In genomic region chr11:112453601-112454577, GRCh38 we compare ENCODE assay signal across 10 cellular contexts.
DNase-seq lines count a peak whose midpoint lies in the region; ATAC-seq and TF ChIP-seq lines count a peak whose summit lies in the region.
"Had no signal": no experiment of that assay in that cellular context is flagged by ENCODE, and none has a peak within 500 bp of the region (broad histone marks: within the 10 kb centered on the region; RNA-seq: fewer than 3 reads in every experiment).

No MANE protein-coding gene starts in this region.

- peaks cover 7% of the 10 kb centered on the region for H3K4me1 Mint-ChIP-seq in activated naive CD4-positive, alpha-beta T cell treated with anti-CD3 and anti-CD28 coated beads, Interleukin-2, amount 10 ng/mL, durations not matched to agents 7 days and 5 days

- H3K4me3 ChIP-seq in stomach, result no peak overlapping the region

- H3K27ac ChIP-seq in stomach, result no peak overlapping the region

- DNase-seq in Right ventricle myocardium superior (peak; percentile 53), Right ventricle myocardium inferior (ENCODE audit: missing footprints) (no peak), NCI-H1105 treated with DMSO at 0.1 percent for 48 hours (lab: John Stamatoyannopoulos, UW) (peak; percentile 14), iPS-NIHi7 (ENCODE audit: extremely low spot score) (peak; percentile 77), stomach (peak; percentile 47), GDM1 (lab: John Stamatoyannopoulos, UW) (no peak)
- DNase-seq in activated naive CD4-positive, alpha-beta T cell treated with anti-CD3 and anti-CD28 coated beads, Interleukin-2, amount 10 ng/mL, durations not matched to agents 7 days and 5 days, result peak; percentile 56

- H3K36me3 ChIP-seq in stomach, result no peaks in the 10 kb centered on the region

- no peak overlapping the region for H3K4me3 Mint-ChIP-seq in activated naive CD4-positive, alpha-beta T cell treated with anti-CD3 and anti-CD28 coated beads, Interleukin-2, amount 10 ng/mL, durations not matched to agents 7 days and 5 days
- H3K4me3 Mint-ChIP-seq: dendritic cell treated with granulocyte-macrophage colony-stimulating factor and Interleukin-4, amounts not matched to agents 40 ng/mL and 50 ng/mL, for 4 days; stimulated activated naive CD8-positive, alpha-beta T cell treated with anti-CD3 and anti-CD28 coated beads, Interleukin-15, Interleukin-2, amounts not matched to agents 100 ng/mL and 50 ng/mL, for 24 hours had no signal

- H3K27me3 Mint-ChIP-seq in activated naive CD4-positive, alpha-beta T cell treated with anti-CD3 and anti-CD28 coated beads, Interleukin-2, amount 10 ng/mL, durations not matched to agents 7 days and 5 days, result no peaks in the 10 kb centered on the region
- H3K27me3 Mint-ChIP-seq: dendritic cell treated with granulocyte-macrophage colony-stimulating factor and Interleukin-4, amounts not matched to agents 40 ng/mL and 50 ng/mL, for 4 days; stimulated activated naive CD8-positive, alpha-beta T cell treated with anti-CD3 and anti-CD28 coated beads, Interleukin-15, Interleukin-2, amounts not matched to agents 100 ng/mL and 50 ng/mL, for 24 hours had no signal

- TF ChIP-seq EP300 in stomach (IDR thresholded peaks at IDR 0.05), result no peak

- H3K36me3 Mint-ChIP-seq in activated naive CD4-positive, alpha-beta T cell treated with anti-CD3 and anti-CD28 coated beads, Interleukin-2, amount 10 ng/mL, durations not matched to agents 7 days and 5 days, result no peaks in the 10 kb centered on the region

- CTCF ChIA-PET in activated naive CD4-positive, alpha-beta T cell treated with anti-CD3 and anti-CD28 coated beads, Interleukin-2, amount 10 ng/mL, durations not matched to agents 7 days and 5 days (lab: Charles Lee), result interaction anchor here (0.5 to 3.7 kb wide), 9 partner anchors 11 to 174 kb away, joined by 3 to 17 read pairs (median 3); no protein-coding TSS in a partner anchor

- ATAC-seq in Right ventricle myocardium superior (ENCODE audit: poor library complexity) (peak; percentile 51), Right ventricle myocardium inferior (no peak), HG02981 (IDR thresholded peaks at IDR 0.05; ENCODE audit: unreplicated experiment) (no peak)

- H3K27ac Mint-ChIP-seq in activated naive CD4-positive, alpha-beta T cell treated with anti-CD3 and anti-CD28 coated beads, Interleukin-2, amount 10 ng/mL, durations not matched to agents 7 days and 5 days, result no peak overlapping the region
- H3K27ac Mint-ChIP-seq: dendritic cell treated with granulocyte-macrophage colony-stimulating factor and Interleukin-4, amounts not matched to agents 40 ng/mL and 50 ng/mL, for 4 days; stimulated activated naive CD8-positive, alpha-beta T cell treated with anti-CD3 and anti-CD28 coated beads, Interleukin-15, Interleukin-2, amounts not matched to agents 100 ng/mL and 50 ng/mL, for 24 hours had no signal

- no peak for TF ChIP-seq POLR2A in stomach (IDR thresholded peaks at IDR 0.05)

- peaks cover 0 to 6% (median 2%) of the 10 kb centered on the region in 4 donors for H3K4me1 ChIP-seq in stomach

- WGBS in stomach, 5 donors, result 72 to 84% (median 81%) methylated on average over 4 of the region's 4 CpGs

- H3K9me3 Mint-ChIP-seq in activated naive CD4-positive, alpha-beta T cell treated with anti-CD3 and anti-CD28 coated beads, Interleukin-2, amount 10 ng/mL, durations not matched to agents 7 days and 5 days, result no peaks in the 10 kb centered on the region
- H3K9me3 Mint-ChIP-seq: dendritic cell treated with granulocyte-macrophage colony-stimulating factor and Interleukin-4, amounts not matched to agents 40 ng/mL and 50 ng/mL, for 4 days; stimulated activated naive CD8-positive, alpha-beta T cell treated with anti-CD3 and anti-CD28 coated beads, Interleukin-15, Interleukin-2, amounts not matched to agents 100 ng/mL and 50 ng/mL, for 24 hours had no signal

- TF ChIP-seq CTCF in stomach (IDR thresholded peaks at IDR 0.05), result peak in 3 of 7 experiments; percentile 19 to 36 (median 26)

- intact Hi-C loops in Right ventricle myocardium superior (cut with DNase I), result no loop called here
- intact Hi-C loops in Right ventricle myocardium inferior (cut with DNase I), result loop anchor here (5.0 kb wide), 1 partner anchor 162 kb away; no protein-coding TSS in a partner anchor
- intact Hi-C loops in stomach (cut with DNase I; ENCODE audit: low total_unique reads), result no loop called here

- H3K27me3 ChIP-seq in stomach, result no peaks in the 10 kb centered on the region

- H3K9me3 ChIP-seq in stomach, result no peaks in the 10 kb centered on the region

Comparison
In these comparisons a context has a peak if more than half of its experiments do, and no peak if none do; other contexts are left out.
1. DNase-seq: peak in Right ventricle myocardium superior (single experiment), NCI-H1105 treated with DMSO at 0.1 percent for 48 hours (single experiment), activated naive CD4-positive, alpha-beta T cell treated with anti-CD3 and anti-CD28 coated beads, Interleukin-2, amount 10 ng/mL, durations not matched to agents 7 days and 5 days (single experiment), iPS-NIHi7 (single experiment) and stomach (single experiment); none in Right ventricle myocardium inferior (single experiment) and GDM1 (single experiment).